ENCODE assay signal across 27 cellular contexts in genomic region chr22:43843783-43844530, GRCh38. TPM values are rescaled to one million over a fixed set of nuclear protein-coding genes. Genes with fewer than 3 reads are reported as not detected.
"Had no signal": no experiment of that assay in that cellular context is flagged by ENCODE, and none has a peak within 500 bp of the region (broad histone marks: within the 10 kb centered on the region; RNA-seq: fewer than 3 reads in every experiment).

No MANE protein-coding gene starts in this region.

- H3K27me3 ChIP-seq: brain microvascular endothelial cell, cardiac muscle cell had no signal

- H3K4me1 ChIP-seq: SJSA1 had no signal

- DNase-seq: activated CD4-positive, alpha-beta memory T cell treated with anti-CD3 and anti-CD28 coated beads for 36 hours; activated CD4-positive, alpha-beta T cell treated with anti-CD3 and anti-CD28 coated beads, Interleukin-2, amount 10 ng/mL, durations not matched to agents 7 days and 5 days; activated CD4-positive, CD25-positive, alpha-beta regulatory T cell; activated CD8-positive, alpha-beta memory T cell treated with anti-CD3 and anti-CD28 coated beads for 24 hours; activated gamma-delta T cell; activated naive CD4-positive, alpha-beta T cell treated with anti-CD3 and anti-CD28 coated beads for 36 hours; activated T-cell treated with anti-CD3 and anti-CD28 coated beads, Interleukin-2, amount 50 U/mL, for 4 hours; brain microvascular endothelial cell; KG1; NCI-H1092; NCI-H1417 treated with DMSO at 0.1 percent for 48 hours; NCI-H1694; NCI-H2029; NCI-H524; PC-3; SHP77; T-cell; T-helper 2 cell; T1000 had no signal

- ATAC-seq: activated T-cell treated with anti-CD3 and anti-CD28 coated beads, Interleukin-2, amount 50 U/mL, for 4 hours; activated T-helper 17 cell treated with anti-CD3 and anti-CD28 coated beads, Interleukin-2, amount 50 U/mL, for 72 hours; PC-3; T-cell had no signal

- H3K4me3 ChIP-seq: cardiac muscle cell, SJSA1 had no signal

- FAIRE-seq: RCC 7860, TTC549 had no signal

- H3K27ac ChIP-seq: brain microvascular endothelial cell, cardiac muscle cell, SJSA1, VCaP had no signal

- H3K36me3 ChIP-seq: brain microvascular endothelial cell, cardiac muscle cell, SJSA1 had no signal

- H3K9me3 ChIP-seq: SJSA1 had no signal

RNA-seq across cellular contexts. Expression of gene SULT4A1, which starts 18.4 kb away (rescaled TPM):
- total RNA-seq: activated CD4-positive, alpha-beta memory T cell treated with anti-CD3 and anti-CD28 coated beads for 36 hours; activated CD4-positive, alpha-beta T cell treated with anti-CD3 and anti-CD28 coated beads, Interleukin-2, amount 10 ng/mL, durations not matched to agents 7 days and 5 days; activated naive CD4-positive, alpha-beta T cell treated with anti-CD3 and anti-CD28 coated beads for 36 hours; activated T-cell treated with anti-CD3 and anti-CD28 coated beads, Interleukin-2, amount 50 U/mL, for 4 hours; MCF 10A; PC-3; SJSA1; T-cell had no signal

RNA-seq across cellular contexts. Expression of gene PNPLA5, which starts 47.9 kb away (rescaled TPM):
- total RNA-seq: activated CD4-positive, alpha-beta memory T cell treated with anti-CD3 and anti-CD28 coated beads for 36 hours; activated CD4-positive, alpha-beta T cell treated with anti-CD3 and anti-CD28 coated beads, Interleukin-2, amount 10 ng/mL, durations not matched to agents 7 days and 5 days; activated naive CD4-positive, alpha-beta T cell treated with anti-CD3 and anti-CD28 coated beads for 36 hours; activated T-cell treated with anti-CD3 and anti-CD28 coated beads, Interleukin-2, amount 50 U/mL, for 4 hours; activated T-helper 17 cell treated with anti-CD3 and anti-CD28 coated beads, Interleukin-2, amount 50 U/mL, for 72 hours; cardiac muscle cell; MCF 10A; PC-3; SJSA1; T-cell had no signal
- polyA plus RNA-seq: adipose tissue, cardiac muscle cell had no signal
